ENCODE assay signal across 18 cellular contexts in genomic region chr5:166883016-166883415, GRCh38.
DNase-seq lines count a peak whose midpoint lies in the region; ATAC-seq and TF ChIP-seq lines count a peak whose summit lies in the region.
"Had no signal": no experiment of that assay in that cellular context is flagged by ENCODE, and none has a peak within 500 bp of the region (broad histone marks: within the 10 kb centered on the region; RNA-seq: fewer than 3 reads in every experiment).

No MANE protein-coding gene starts in this region.

- no peaks in the 10 kb centered on the region for H3K9me3 Mint-ChIP-seq in MCF 10A (ENCODE audit: unreplicated experiment)

- no peaks in the 10 kb centered on the region for H3K36me3 Mint-ChIP-seq in MCF 10A (ENCODE audit: insufficient read depth, unreplicated experiment)
- H3K36me3 Mint-ChIP-seq: activated naive CD4-positive, alpha-beta T cell treated with anti-CD3 and anti-CD28 coated beads, Interleukin-2, amount 50 U/mL, for 24 hours; CD8-positive, alpha-beta memory T cell had no signal

- BruUV-seq in MCF 10A (replicated peaks; lab: Mats Ljungman, UMichigan) = no TSS peak

- peak; percentile 90 for DNase-seq in MCF 10A (ENCODE audit: unreplicated experiment)
- DNase-seq in breast epithelium (ENCODE audit: low spot score in 2 of 2) = no peak
- peak; percentile 2 for DNase-seq in SK-MEL-5 (ENCODE audit: low read depth, low spot score)
- DNase-seq in fibroblast of the aortic adventitia (ENCODE audit: low read depth) = peak; percentile 1
- no peak for DNase-seq in NCI-H2227 treated with DMSO at 0.1 percent for 48 hours (lab: John Stamatoyannopoulos, UW)
- no peak for DNase-seq in putamen (ENCODE audit: low spot score)
- DNase-seq in body of pancreas = no peak
- DNase-seq: activated CD4-positive, CD25-positive, alpha-beta regulatory T cell; activated CD8-positive, alpha-beta memory T cell treated with anti-CD3 and anti-CD28 coated beads, Interleukin-2, amount 50 U/mL, for 4 hours; CD8-positive, alpha-beta memory T cell; GF-D8; hippocampal formation; NCI-H1105; NCI-H2171 treated with DMSO at 0.1 percent for 48 hours had no signal

- TF ChIP-seq POLR2A in breast epithelium (IDR thresholded peaks at IDR 0.05) (no peak), body of pancreas (IDR thresholded peaks at IDR 0.05) (no peak)

- intact Hi-C loops in MCF 10A (cut with micrococcal nuclease) = no loop called here
- intact Hi-C loops in breast epithelium (cut with DNase I; ENCODE audit: low total_unique reads) = no loop called here
- intact Hi-C loops in body of pancreas (cut with DNase I) = no loop called here

- H3K27ac Mint-ChIP-seq in MCF 10A (ENCODE audit: low read depth, unreplicated experiment) = peak overlapping the region; percentile 20
- H3K27ac Mint-ChIP-seq: activated naive CD4-positive, alpha-beta T cell treated with anti-CD3 and anti-CD28 coated beads, Interleukin-2, amount 50 U/mL, for 24 hours; CD8-positive, alpha-beta memory T cell; stimulated activated naive CD8-positive, alpha-beta T cell treated with anti-CD3 and anti-CD28 coated beads, Interleukin-15, Interleukin-2, amounts not matched to agents 100 ng/mL and 50 ng/mL, for 24 hours had no signal

- ATAC-seq in GM19351 (IDR thresholded peaks at IDR 0.05; ENCODE audit: unreplicated experiment) = no peak
- ATAC-seq in body of pancreas = no peak

- H3K4me1 ChIP-seq in breast epithelium = no peaks in the 10 kb centered on the region
- H3K4me1 ChIP-seq in body of pancreas = no peaks in the 10 kb centered on the region

- H3K27me3 ChIP-seq in breast epithelium (no peaks in the 10 kb centered on the region), body of pancreas (no peaks in the 10 kb centered on the region)

- in situ Hi-C loops in SK-MEL-5 (cut with HindIII; ENCODE audit: low pct_unique_long_range_greater_than_20kb, low sequenced_read_pairs) = no loop called here

- CTCF ChIA-PET in MCF 10A (lab: Yijun Ruan, JAX) = interaction anchor here (0.5 to 0.6 kb wide), 2 partner anchors 166 to 1476 kb away, joined by 3 read pairs; no protein-coding TSS in a partner anchor

- peaks cover 11% of the 10 kb centered on the region for H3K4me1 Mint-ChIP-seq in MCF 10A (ENCODE audit: insufficient read depth, unreplicated experiment)
- H3K4me1 Mint-ChIP-seq: activated naive CD4-positive, alpha-beta T cell treated with anti-CD3 and anti-CD28 coated beads, Interleukin-2, amount 50 U/mL, for 24 hours; CD8-positive, alpha-beta memory T cell had no signal

- no peak overlapping the region for H3K4me3 ChIP-seq in breast epithelium
- H3K4me3 ChIP-seq in fibroblast of the aortic adventitia (ENCODE audit: low read depth, low read length) = no peak overlapping the region
- no peak overlapping the region for H3K4me3 ChIP-seq in body of pancreas

- WGBS in body of pancreas, 2 donors = 61 to 63% methylated on average over 4 of the region's 4 CpGs

- peak overlapping the region; percentile 48 for H3K4me3 Mint-ChIP-seq in MCF 10A (ENCODE audit: unreplicated experiment)
- H3K4me3 Mint-ChIP-seq: activated naive CD4-positive, alpha-beta T cell treated with anti-CD3 and anti-CD28 coated beads, Interleukin-2, amount 50 U/mL, for 24 hours; CD8-positive, alpha-beta memory T cell; stimulated activated naive CD8-positive, alpha-beta T cell treated with anti-CD3 and anti-CD28 coated beads, Interleukin-15, Interleukin-2, amounts not matched to agents 100 ng/mL and 50 ng/mL, for 24 hours had no signal

- H3K9me3 ChIP-seq in breast epithelium (no peaks in the 10 kb centered on the region), body of pancreas (no peaks in the 10 kb centered on the region)

- H3K36me3 ChIP-seq in breast epithelium = no peaks in the 10 kb centered on the region
- no peaks in the 10 kb centered on the region for H3K36me3 ChIP-seq in body of pancreas (replicated peaks in 1 of 2; ENCODE audit: insufficient read depth in 1 of 2, low read depth in 2 of 2)

- TF ChIP-seq CTCF in MCF 10A (IDR thresholded peaks at IDR 0.05; ENCODE audit: unreplicated experiment) (no peak), breast epithelium (IDR thresholded peaks at IDR 0.05) (no peak), fibroblast of the aortic adventitia (IDR thresholded peaks at IDR 0.05; ENCODE audit: insufficient read depth, low read length) (no peak), body of pancreas (IDR thresholded peaks at IDR 0.05) (no peak)

- POLR2A ChIA-PET in MCF 10A (lab: Yijun Ruan, JAX) = no interaction called here

- H3K27me3 Mint-ChIP-seq in MCF 10A (ENCODE audit: insufficient read depth, unreplicated experiment) = no peaks in the 10 kb centered on the region
- H3K27me3 Mint-ChIP-seq: activated naive CD4-positive, alpha-beta T cell treated with anti-CD3 and anti-CD28 coated beads, Interleukin-2, amount 50 U/mL, for 24 hours; CD8-positive, alpha-beta memory T cell; stimulated activated naive CD8-positive, alpha-beta T cell treated with anti-CD3 and anti-CD28 coated beads, Interleukin-15, Interleukin-2, amounts not matched to agents 100 ng/mL and 50 ng/mL, for 24 hours had no signal

- H3K27ac ChIP-seq in breast epithelium (no peak overlapping the region), body of pancreas (no peak overlapping the region)
- H3K27ac ChIP-seq: 22Rv1 had no signal

Comparison
In these comparisons a context has a peak if more than half of its experiments do, and no peak if none do; other contexts are left out.
1. DNase-seq: peak in MCF 10A (single experiment), SK-MEL-5 (single experiment) and fibroblast of the aortic adventitia (single experiment); none in breast epithelium (0 of 2), NCI-H2227 treated with DMSO at 0.1 percent for 48 hours (single experiment), putamen (single experiment) and body of pancreas (0 of 4).